ENCODE assay signal across 1 cellular context in genomic region chr16:88284101-88284500, GRCh38.
TF ChIP-seq lines count a peak whose summit lies in the region.

No MANE protein-coding gene starts in this region.

TF ChIP-seq in IMR-90, 13 proteins besides CTCF, POLR2A, EP300 and RAD21 (continued from another document):
- no peak for TF ChIP-seq USF2 (IDR thresholded peaks at IDR 0.05; ENCODE audit: low read depth, low read length)
- no peak for TF ChIP-seq MAZ (IDR thresholded peaks at IDR 0.05; ENCODE audit: borderline replicate concordance, low read depth, low read length)
- TF ChIP-seq FOS (IDR thresholded peaks at IDR 0.05; ENCODE audit: low read depth, low read length) = no peak
- TF ChIP-seq NFE2L2 (IDR thresholded peaks at IDR 0.05; ENCODE audit: low read depth, low read length) = no peak
- no peak for TF ChIP-seq RCOR1 (IDR thresholded peaks at IDR 0.05; ENCODE audit: insufficient replicate concordance, low read length)
- TF ChIP-seq RFX5 (IDR thresholded peaks at IDR 0.05; ENCODE audit: low read depth, low read length) = no peak
- TF ChIP-seq SMC3 (IDR thresholded peaks at IDR 0.05; ENCODE audit: low read depth, low read length) = no peak
- no peak for TF ChIP-seq MAFK (IDR thresholded peaks at IDR 0.05; ENCODE audit: low read depth, low read length)
- TF ChIP-seq, protein P1, sequence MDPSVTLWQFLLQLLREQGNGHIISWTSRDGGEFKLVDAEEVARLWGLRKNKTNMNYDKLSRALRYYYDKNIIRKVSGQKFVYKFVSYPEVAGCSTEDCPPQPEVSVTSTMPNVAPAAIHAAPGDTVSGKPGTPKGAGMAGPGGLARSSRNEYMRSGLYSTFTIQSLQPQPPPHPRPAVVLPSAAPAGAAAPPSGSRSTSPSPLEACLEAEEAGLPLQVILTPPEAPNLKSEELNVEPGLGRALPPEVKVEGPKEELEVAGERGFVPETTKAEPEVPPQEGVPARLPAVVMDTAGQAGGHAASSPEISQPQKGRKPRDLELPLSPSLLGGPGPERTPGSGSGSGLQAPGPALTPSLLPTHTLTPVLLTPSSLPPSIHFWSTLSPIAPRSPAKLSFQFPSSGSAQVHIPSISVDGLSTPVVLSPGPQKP (IDR thresholded peaks at IDR 0.05; ENCODE audit: borderline replicate concordance, low read depth, low read length) = no peak
- no peak for TF ChIP-seq BHLHE40 (IDR thresholded peaks at IDR 0.05; ENCODE audit: low read depth, low read length)
- no peak for TF ChIP-seq MXI1 (IDR thresholded peaks at IDR 0.05; ENCODE audit: borderline replicate concordance, low read depth, low read length)
